ENCODE assay signal across 14 cellular contexts in the genomic region with DNA sequence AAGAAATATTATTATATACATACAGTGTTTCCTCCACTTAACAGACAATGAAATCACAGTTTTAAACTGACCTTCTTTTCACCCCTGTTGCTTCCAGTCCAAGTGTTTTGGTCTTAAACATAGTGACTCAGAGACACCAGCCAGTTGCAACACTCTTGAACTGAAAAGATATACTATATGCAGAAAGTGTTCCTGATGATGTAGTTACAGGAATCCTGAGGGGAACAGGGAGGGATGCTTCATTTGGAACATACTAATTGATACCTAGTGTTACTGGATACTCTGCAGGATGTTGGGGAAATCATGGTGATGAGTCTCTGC.
DNase-seq lines count a peak whose midpoint lies in the region; ATAC-seq, FAIRE-seq and TF ChIP-seq lines count a peak whose summit lies in the region.
"Had no signal": no experiment of that assay in that cellular context is flagged by ENCODE, and none has a peak within 500 bp of the region (broad histone marks: within the 10 kb centered on the region; RNA-seq: fewer than 3 reads in every experiment).

No MANE protein-coding gene starts in this region.

- DNase-seq in AG04449 (ENCODE audit: low read depth, low spot score) = peak; percentile 71
- peak; percentile 21 for DNase-seq in HCT116 (ENCODE audit: low read depth, low spot score)
- peak; percentile 80 for DNase-seq in astrocyte of the hippocampus (ENCODE audit: low read depth, low spot score)
- DNase-seq in glomerular endothelial cell (ENCODE audit: extremely low read depth, low read depth, low spot score) = peak; percentile 12
- DNase-seq in frontal cortex (ENCODE audit: low spot score in 2 of 2) = no peak
- no peak for DNase-seq in stimulated activated CD4-positive, alpha-beta T cell treated with anti-CD3 and anti-CD28 coated beads, Interleukin-4, amount 100 ng/mL, for 24 hours
- no peak for DNase-seq in activated T-cell treated with anti-CD3 and anti-CD28 coated beads, Interleukin-2, amount 50 U/mL, for 1 hour
- DNase-seq in middle frontal gyrus (ENCODE audit: extremely low spot score, low spot score) = no peak
- DNase-seq: activated CD4-positive, CD25-positive, alpha-beta regulatory T cell; activated gamma-delta T cell; immature natural killer cell; NCI-H2171 treated with DMSO at 0.1 percent for 48 hours; pancreas; upper lobe of left lung had no signal

- no TSS peak for BruUV-seq in HCT116 (replicated peaks; lab: Mats Ljungman, UMichigan)

- TF ChIP-seq POLR2A in HCT116 (IDR thresholded peaks at IDR 0.05; ENCODE audit: borderline replicate concordance, extremely low read depth, insufficient read depth, insufficient read length) = no peak

- H3K4me1 ChIP-seq in HCT116 (ENCODE audit: control insufficient read depth in 1 of 2, insufficient read depth in 2 of 2, low read length in 2 of 2) = peaks cover 0 to 14% of the 10 kb centered on the region in 2 experiments; a peak in 1 of 4 replicates
- H3K4me1 ChIP-seq: pancreas, upper lobe of left lung had no signal

- no peak overlapping the region for H3K27ac ChIP-seq in HCT116 (ENCODE audit: low read depth, low read length)
- H3K27ac ChIP-seq: pancreas, upper lobe of left lung had no signal

- peak overlapping the region; percentile 29 for H3K4me2 ChIP-seq in HCT116 (ENCODE audit: low read length)

- no peak overlapping the region for H3K9ac ChIP-seq in HCT116 (ENCODE audit: low read length)

- TF ChIP-seq RAD21 in HCT116 (IDR thresholded peaks at IDR 0.05; ENCODE audit: low read depth) = no peak

- POLR2A ChIA-PET in AG04449 (lab: Yijun Ruan, JAX) = no interaction called here
- POLR2A ChIA-PET in HCT116 (lab: Charles Lee) = no interaction called here

- no peaks in the 10 kb centered on the region for H3K27me3 ChIP-seq in HCT116 (ENCODE audit: insufficient read depth, low read length)
- H3K27me3 ChIP-seq: pancreas, upper lobe of left lung had no signal

- RAD21 ChIA-PET in HCT116 (lab: Charles Lee; ENCODE audit: low non-redundant PET in 1 of 2, low total read pairs in 2 of 2, uncharacterized antibody in 2 of 2, unreplicated experiment in 2 of 2) = no interaction called here

- no peaks in the 10 kb centered on the region for H3K79me2 ChIP-seq in HCT116 (ENCODE audit: insufficient read depth, low read length)

- intact Hi-C loops in HCT116 (cut with micrococcal nuclease) = no loop called here

- H3K9me3 ChIP-seq in HCT116 (ENCODE audit: control insufficient read depth in 1 of 2, insufficient read depth in 1 of 2, low read depth in 1 of 2, low read length in 2 of 2) = no peaks in the 10 kb centered on the region; a peak in 1 of 4 replicates
- H3K9me3 ChIP-seq: pancreas had no signal

- H3K36me3 ChIP-seq in HCT116 (ENCODE audit: control insufficient read depth in 1 of 2, insufficient read depth in 2 of 2, low read length in 2 of 2) = no peaks in the 10 kb centered on the region
- H3K36me3 ChIP-seq: pancreas, upper lobe of left lung had no signal

- H3K4me3 ChIP-seq in AG04449 (ENCODE audit: low read depth, low read length) = no peak overlapping the region
- no peak overlapping the region for H3K4me3 ChIP-seq in HCT116 (replicated peaks in 1 of 2; ENCODE audit: low read depth in 1 of 2, low read length in 2 of 2)
- H3K4me3 ChIP-seq: pancreas, upper lobe of left lung had no signal

- ATAC-seq in HCT116 = peak; percentile 38; the same call in 1 of the 2 replicates

- CTCF ChIA-PET in AG04449 (lab: Yijun Ruan, JAX) (no interaction called here), HCT116 (lab: Charles Lee) (no interaction called here)

- H3K9me2 ChIP-seq in HCT116 (ENCODE audit: insufficient read depth) = no peaks in the 10 kb centered on the region

- TF ChIP-seq CTCF in AG04449 (IDR thresholded peaks at IDR 0.05; ENCODE audit: insufficient read depth, low read length, missing control alignments) (no peak), HCT116 (IDR thresholded peaks at IDR 0.05 in 2 of 3, conservative IDR thresholded peaks at IDR 0.05 in 1 of 3; ENCODE audit: borderline replicate concordance in 1 of 3, insufficient read depth in 1 of 3, low read depth in 2 of 3, low read length in 2 of 3) (no peak)

- H4K20me1 ChIP-seq in HCT116 (ENCODE audit: insufficient read depth) = no peaks in the 10 kb centered on the region

- no peak overlapping the region for H2AFZ ChIP-seq in HCT116 (ENCODE audit: low read depth, low read length, poor library complexity, severe bottlenecking)

- FAIRE-seq in frontal cortex (lab: Jason Lieb, UNC) = no peak
- FAIRE-seq: pancreas had no signal

TF ChIP-seq in HCT116, 20 proteins besides CTCF, POLR2A, EP300 and RAD21:
- TF ChIP-seq EZH2 (IDR thresholded peaks at IDR 0.05) (no peak), CEBPB (IDR thresholded peaks at IDR 0.05; ENCODE audit: low read depth) (peak; percentile 65), ZNF274 (IDR thresholded peaks at IDR 0.05; ENCODE audit: low read depth, low read length) (no peak)

Comparison
In these comparisons a context has a peak if more than half of its experiments do, and no peak if none do; other contexts are left out.
1. DNase-seq: peak in AG04449 (single experiment), HCT116 (single experiment), astrocyte of the hippocampus (single experiment) and glomerular endothelial cell (single experiment); none in frontal cortex (0 of 2), stimulated activated CD4-positive, alpha-beta T cell treated with anti-CD3 and anti-CD28 coated beads, Interleukin-4, amount 100 ng/mL, for 24 hours (single experiment), activated T-cell treated with anti-CD3 and anti-CD28 coated beads, Interleukin-2, amount 50 U/mL, for 1 hour (single experiment) and middle frontal gyrus (single experiment).